24 cellular contexts compared by ENCODE assay signal in the genomic region with DNA sequence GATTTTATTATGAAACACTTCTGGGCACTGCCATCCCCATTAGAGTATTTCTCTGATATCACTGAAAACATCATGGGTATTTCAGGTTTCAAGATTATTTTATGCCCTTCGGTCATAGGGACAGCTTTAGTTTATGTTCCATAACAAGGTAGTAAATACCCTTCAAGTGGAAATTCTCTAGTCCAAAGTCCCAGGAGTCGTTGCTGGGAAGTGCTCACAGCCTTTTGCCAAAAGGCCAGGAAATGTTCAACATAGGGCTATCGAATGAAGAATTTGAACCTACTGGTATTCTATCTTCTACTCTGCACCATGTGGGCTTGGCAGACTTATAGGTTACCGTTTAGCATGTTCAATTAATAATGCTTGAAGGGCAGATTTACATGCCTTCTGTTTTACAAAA.
"Had no signal": no experiment of that assay in that cellular context is flagged by ENCODE, and none has a peak within 500 bp of the region (broad histone marks: within the 10 kb centered on the region; RNA-seq: fewer than 3 reads in every experiment).

No MANE protein-coding gene starts in this region.

- H3K27ac ChIP-seq: heart left ventricle, left lung, ovary, right atrium auricular region, sigmoid colon, tibial nerve, uterus had no signal

- H3K9me3 Mint-ChIP-seq: natural killer cell treated with Interleukin-12 subunit alpha and Interleukin-12 subunit beta and Interleukin-15 and Interleukin-18, amount 100 ng/mL, for 72 hours; stimulated activated memory B cell treated with anti-CD40 and anti-IgM and Interleukin-4, amounts not matched to agents 10 μg/mL and 1 μg/mL and 100 μg/mL, for 72 hours; stimulated activated naive CD8-positive, alpha-beta T cell treated with anti-CD3 and anti-CD28 coated beads, Interleukin-15, amount 100 ng/mL, for 72 hours; type B pancreatic cell had no signal

- H3K9me3 ChIP-seq: heart left ventricle, left lung, ovary, right atrium auricular region, sigmoid colon, tibial nerve, uterus had no signal

- H3K27me3 Mint-ChIP-seq: stimulated activated memory B cell treated with anti-CD40 and anti-IgM and Interleukin-4, amounts not matched to agents 10 μg/mL and 1 μg/mL and 100 μg/mL, for 72 hours; stimulated activated naive CD8-positive, alpha-beta T cell treated with anti-CD3 and anti-CD28 coated beads, Interleukin-15, amount 100 ng/mL, for 72 hours had no signal

- H3K36me3 ChIP-seq: heart left ventricle, left lung, ovary, right atrium auricular region, sigmoid colon, tibial nerve, uterus had no signal

- H3K4me1 ChIP-seq: right atrium auricular region, uterus had no signal

- H3K27me3 ChIP-seq: left lung, ovary, right atrium auricular region, sigmoid colon, tibial nerve, uterus had no signal

- DNase-seq: heart left ventricle; islet precursor cell; left lung; mesendoderm; naive thymus-derived CD4-positive, alpha-beta T cell; ovary; sigmoid colon; stimulated activated CD4-positive, alpha-beta T cell treated with anti-CD3 and anti-CD28 coated beads, Interleukin-1b, Interleukin-23, amount 100 ng/mL, for 48 hours; stimulated activated CD4-positive, alpha-beta T cell treated with anti-CD3 and anti-CD28 coated beads, Interleukin-2, amount 100 ng/mL, for 48 hours; stimulated activated CD4-positive, alpha-beta T cell treated with anti-CD3 and anti-CD28 coated beads, Interleukin-4, amount 100 ng/mL, for 4 hours; stimulated activated CD8-positive, alpha-beta memory T cell treated with anti-CD3 and anti-CD28 coated beads, Interleukin-4, amount 100 ng/mL, for 48 hours; stimulated activated naive CD4-positive, alpha-beta T cell treated with Interleukin-2 at 50 U/mL for 16 hours; stimulated activated naive CD8-positive, alpha-beta T cell treated with anti-CD3 and anti-CD28 coated beads, Interleukin-15, amount 100 ng/mL, for 72 hours; substantia nigra; uterus had no signal

- H3K4me2 ChIP-seq: smooth muscle cell had no signal

- H3K4me3 ChIP-seq: heart left ventricle, left lung, lung, ovary, right atrium auricular region, sigmoid colon, smooth muscle cell, tibial nerve, uterus had no signal

- H3K4me3 Mint-ChIP-seq: mesothelial cell of epicardium; naive thymus-derived CD4-positive, alpha-beta T cell; natural killer cell treated with Interleukin-12 subunit alpha and Interleukin-12 subunit beta and Interleukin-15 and Interleukin-18, amount 100 ng/mL, for 72 hours; stimulated activated memory B cell treated with anti-CD40 and anti-IgM and Interleukin-4, amounts not matched to agents 10 μg/mL and 1 μg/mL and 100 μg/mL, for 72 hours; stimulated activated naive CD8-positive, alpha-beta T cell treated with anti-CD3 and anti-CD28 coated beads, Interleukin-15, amount 100 ng/mL, for 72 hours; type B pancreatic cell had no signal

- H3K36me3 Mint-ChIP-seq: mesothelial cell of epicardium; naive thymus-derived CD4-positive, alpha-beta T cell; natural killer cell treated with Interleukin-12 subunit alpha and Interleukin-12 subunit beta and Interleukin-15 and Interleukin-18, amount 100 ng/mL, for 72 hours; stimulated activated memory B cell treated with anti-CD40 and anti-IgM and Interleukin-4, amounts not matched to agents 10 μg/mL and 1 μg/mL and 100 μg/mL, for 72 hours; type B pancreatic cell had no signal

- ATAC-seq: heart left ventricle; naive thymus-derived CD4-positive, alpha-beta T cell; natural killer cell treated with Interleukin-12 subunit alpha and Interleukin-12 subunit beta and Interleukin-15 and Interleukin-18, amount 100 ng/mL, for 72 hours; stimulated activated memory B cell treated with anti-CD40 and anti-IgM and Interleukin-4, amounts not matched to agents 10 μg/mL and 1 μg/mL and 100 μg/mL, for 72 hours; stimulated activated naive CD8-positive, alpha-beta T cell treated with anti-CD3 and anti-CD28 coated beads, Interleukin-15, amount 100 ng/mL, for 72 hours had no signal

- H3K27ac Mint-ChIP-seq: mesothelial cell of epicardium; naive thymus-derived CD4-positive, alpha-beta T cell; natural killer cell treated with Interleukin-12 subunit alpha and Interleukin-12 subunit beta and Interleukin-15 and Interleukin-18, amount 100 ng/mL, for 72 hours; progenitor cell of endocrine pancreas; stimulated activated memory B cell treated with anti-CD40 and anti-IgM and Interleukin-4, amounts not matched to agents 10 μg/mL and 1 μg/mL and 100 μg/mL, for 72 hours; stimulated activated naive CD8-positive, alpha-beta T cell treated with anti-CD3 and anti-CD28 coated beads, Interleukin-15, amount 100 ng/mL, for 72 hours; type B pancreatic cell had no signal
